30 cellular contexts compared by ENCODE assay signal in genomic region chr2:221428896-221429295, GRCh38.
"Had no signal": no experiment of that assay in that cellular context is flagged by ENCODE, and none has a peak within 500 bp of the region (broad histone marks: within the 10 kb centered on the region; RNA-seq: fewer than 3 reads in every experiment).

No MANE protein-coding gene starts in this region.

- H3K27me3 Mint-ChIP-seq: activated B cell treated with CpG ODN at 0.5 μM for 24 hours; activated CD4-positive, alpha-beta memory T cell treated with anti-CD3 and anti-CD28 coated beads for 36 hours; activated CD4-positive, alpha-beta T cell treated with anti-CD3 and anti-CD28 coated beads, Interleukin-2, amount 10 ng/mL, durations not matched to agents 24 days and 14 days; activated CD8-positive, alpha-beta memory T cell treated with anti-CD3 and anti-CD28 coated beads, Interleukin-2, amount 10 ng/mL, durations not matched to agents 7 days and 5 days; activated naive CD4-positive, alpha-beta T cell treated with anti-CD3 and anti-CD28 coated beads, Interleukin-2, amount 10 ng/mL, durations not matched to agents 7 days and 5 days; activated naive CD8-positive, alpha-beta T cell treated with anti-CD3 and anti-CD28 coated beads, Interleukin-2, amount 10 ng/mL, durations not matched to agents 7 days and 5 days; activated T-cell treated with anti-CD3 and anti-CD28 coated beads, Interleukin-2, amount 50 U/mL, for 24 hours; brain; central memory CD8-positive, alpha-beta T cell; effector memory CD8-positive, alpha-beta T cell; T-helper 17 cell had no signal

- H3K4me3 ChIP-seq: ascending aorta, breast epithelium, gastrocnemius medialis, heart left ventricle had no signal

- H3K36me3 Mint-ChIP-seq: activated CD8-positive, alpha-beta memory T cell treated with anti-CD3 and anti-CD28 coated beads, Interleukin-2, amount 10 ng/mL, durations not matched to agents 7 days and 5 days; activated naive CD4-positive, alpha-beta T cell treated with anti-CD3 and anti-CD28 coated beads, Interleukin-2, amount 50 U/mL, for 72 hours; activated naive CD8-positive, alpha-beta T cell treated with anti-CD3 and anti-CD28 coated beads, Interleukin-2, amount 10 ng/mL, durations not matched to agents 7 days and 5 days had no signal

- H3K4me1 Mint-ChIP-seq: activated B cell treated with CpG ODN at 0.5 μM for 24 hours; activated CD4-positive, alpha-beta T cell treated with anti-CD3 and anti-CD28 coated beads, Interleukin-2, amount 10 ng/mL, durations not matched to agents 24 days and 14 days; activated CD8-positive, alpha-beta memory T cell treated with anti-CD3 and anti-CD28 coated beads, Interleukin-2, amount 10 ng/mL, durations not matched to agents 7 days and 5 days; activated naive CD4-positive, alpha-beta T cell treated with anti-CD3 and anti-CD28 coated beads, Interleukin-2, amount 10 ng/mL, durations not matched to agents 7 days and 5 days; activated naive CD8-positive, alpha-beta T cell treated with anti-CD3 and anti-CD28 coated beads, Interleukin-2, amount 10 ng/mL, durations not matched to agents 7 days and 5 days; central memory CD8-positive, alpha-beta T cell had no signal

- H3K27ac Mint-ChIP-seq: activated B cell treated with CpG ODN at 0.5 μM for 24 hours; activated CD4-positive, alpha-beta memory T cell treated with anti-CD3 and anti-CD28 coated beads for 36 hours; activated CD4-positive, alpha-beta T cell treated with anti-CD3 and anti-CD28 coated beads, Interleukin-2, amount 10 ng/mL, durations not matched to agents 24 days and 14 days; activated CD8-positive, alpha-beta memory T cell treated with anti-CD3 and anti-CD28 coated beads, Interleukin-2, amount 10 ng/mL, durations not matched to agents 7 days and 5 days; activated CD8-positive, alpha-beta T cell treated with anti-CD3 and anti-CD28 coated beads, Interleukin-2, amount 10 ng/mL, durations not matched to agents 7 days and 5 days; activated naive CD4-positive, alpha-beta T cell treated with anti-CD3 and anti-CD28 coated beads, Interleukin-2, amount 10 ng/mL, durations not matched to agents 7 days and 5 days; activated naive CD4-positive, alpha-beta T cell treated with anti-CD3 and anti-CD28 coated beads, Interleukin-2, amount 50 U/mL, for 72 hours; activated naive CD8-positive, alpha-beta T cell treated with anti-CD3 and anti-CD28 coated beads, Interleukin-2, amount 10 ng/mL, durations not matched to agents 7 days and 5 days; activated T-cell treated with anti-CD3 and anti-CD28 coated beads, Interleukin-2, amount 50 U/mL, for 24 hours; activated T-cell treated with anti-CD3 and anti-CD28 coated beads, Interleukin-2, amount 50 U/mL, for 72 hours; T-helper 17 cell; T-helper 2 cell treated with Interferon-gamma antibody and Interleukin-4, amounts not matched to agents 5 μg/mL and 100 μg/mL, for 36 hours had no signal

- DNase-seq: activated B cell treated with CpG ODN at 0.5 μM for 24 hours; activated CD4-positive, alpha-beta memory T cell treated with anti-CD3 and anti-CD28 coated beads for 36 hours; activated CD4-positive, alpha-beta T cell treated with anti-CD3 and anti-CD28 coated beads, Interleukin-2, amount 10 ng/mL, durations not matched to agents 24 days and 14 days; activated CD8-positive, alpha-beta memory T cell treated with anti-CD3 and anti-CD28 coated beads, Interleukin-2, amount 10 ng/mL, durations not matched to agents 7 days and 5 days; activated CD8-positive, alpha-beta memory T cell treated with anti-CD3 and anti-CD28 coated beads, Interleukin-2, amount 50 U/mL, for 48 hours; activated CD8-positive, alpha-beta T cell treated with anti-CD3 and anti-CD28 coated beads, Interleukin-2, amount 10 ng/mL, durations not matched to agents 7 days and 5 days; activated gamma-delta T cell; activated naive CD4-positive, alpha-beta T cell; activated naive CD4-positive, alpha-beta T cell treated with anti-CD3 and anti-CD28 coated beads, Interleukin-2, amount 10 ng/mL, durations not matched to agents 7 days and 5 days; activated naive CD8-positive, alpha-beta T cell treated with anti-CD3 and anti-CD28 coated beads, Interleukin-2, amount 10 ng/mL, durations not matched to agents 7 days and 5 days; activated T-cell treated with anti-CD3 and anti-CD28 coated beads for 4 hours; activated T-cell treated with anti-CD3 and anti-CD28 coated beads, Interleukin-2, amount 50 U/mL, for 24 hours; activated T-cell treated with anti-CD3 and anti-CD28 coated beads, Interleukin-2, amount 50 U/mL, for 72 hours; cortex of kidney; effector CD4-positive, alpha-beta T cell; effector memory CD8-positive, alpha-beta T cell; foreskin fibroblast; gastrocnemius medialis; glutamatergic neuron; heart left ventricle; T-helper 1 cell; T-helper 17 cell; T1000; WERI-Rb-1 had no signal

- H3K4me3 Mint-ChIP-seq: activated B cell treated with CpG ODN at 0.5 μM for 24 hours; activated CD4-positive, alpha-beta memory T cell treated with anti-CD3 and anti-CD28 coated beads for 36 hours; activated CD4-positive, alpha-beta T cell treated with anti-CD3 and anti-CD28 coated beads, Interleukin-2, amount 10 ng/mL, durations not matched to agents 24 days and 14 days; activated CD8-positive, alpha-beta memory T cell treated with anti-CD3 and anti-CD28 coated beads, Interleukin-2, amount 10 ng/mL, durations not matched to agents 7 days and 5 days; activated CD8-positive, alpha-beta T cell treated with anti-CD3 and anti-CD28 coated beads, Interleukin-2, amount 10 ng/mL, durations not matched to agents 7 days and 5 days; activated naive CD4-positive, alpha-beta T cell treated with anti-CD3 and anti-CD28 coated beads, Interleukin-2, amount 10 ng/mL, durations not matched to agents 7 days and 5 days; activated naive CD8-positive, alpha-beta T cell treated with anti-CD3 and anti-CD28 coated beads, Interleukin-2, amount 10 ng/mL, durations not matched to agents 7 days and 5 days; activated T-cell treated with anti-CD3 and anti-CD28 coated beads, Interleukin-2, amount 50 U/mL, for 24 hours; activated T-cell treated with anti-CD3 and anti-CD28 coated beads, Interleukin-2, amount 50 U/mL, for 72 hours; brain; central memory CD8-positive, alpha-beta T cell; effector memory CD8-positive, alpha-beta T cell; T-helper 17 cell; T-helper 2 cell treated with Interferon-gamma antibody and Interleukin-4, amounts not matched to agents 5 μg/mL and 100 μg/mL, for 36 hours had no signal

- H3K9me3 Mint-ChIP-seq: activated B cell treated with CpG ODN at 0.5 μM for 24 hours; activated CD4-positive, alpha-beta memory T cell treated with anti-CD3 and anti-CD28 coated beads for 36 hours; activated CD4-positive, alpha-beta T cell treated with anti-CD3 and anti-CD28 coated beads, Interleukin-2, amount 10 ng/mL, durations not matched to agents 24 days and 14 days; activated naive CD4-positive, alpha-beta T cell treated with anti-CD3 and anti-CD28 coated beads, Interleukin-2, amount 10 ng/mL, durations not matched to agents 7 days and 5 days; activated naive CD4-positive, alpha-beta T cell treated with anti-CD3 and anti-CD28 coated beads, Interleukin-2, amount 50 U/mL, for 72 hours; activated naive CD8-positive, alpha-beta T cell treated with anti-CD3 and anti-CD28 coated beads, Interleukin-2, amount 10 ng/mL, durations not matched to agents 7 days and 5 days; activated T-cell treated with anti-CD3 and anti-CD28 coated beads, Interleukin-2, amount 50 U/mL, for 24 hours; activated T-cell treated with anti-CD3 and anti-CD28 coated beads, Interleukin-2, amount 50 U/mL, for 72 hours; brain; central memory CD8-positive, alpha-beta T cell; effector memory CD8-positive, alpha-beta T cell; T-helper 2 cell treated with Interferon-gamma antibody and Interleukin-4, amounts not matched to agents 5 μg/mL and 100 μg/mL, for 36 hours had no signal
